ENCODE assay signal across 10 cellular contexts in the genomic region with DNA sequence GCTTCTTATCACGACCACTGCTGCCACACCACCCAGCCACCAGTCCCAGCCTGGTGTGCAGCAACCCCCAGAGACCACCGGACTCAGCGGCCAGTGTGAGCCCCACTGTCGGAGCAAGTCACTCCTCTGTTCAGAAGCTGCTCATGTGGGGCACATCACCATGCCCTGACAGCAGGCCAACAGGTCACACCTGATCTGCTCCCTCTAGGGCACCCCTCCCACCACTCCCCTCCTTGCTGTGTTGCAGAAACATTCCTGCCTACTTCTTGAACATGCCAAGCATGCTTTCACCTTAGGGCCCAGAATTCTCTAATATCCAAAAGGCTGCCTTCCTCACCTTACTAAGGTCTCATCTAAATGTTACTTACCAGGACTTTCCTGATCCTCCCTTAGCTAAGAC.
DNase-seq lines count a peak whose midpoint lies in the region; ATAC-seq and TF ChIP-seq lines count a peak whose summit lies in the region.
"Had no signal": no experiment of that assay in that cellular context is flagged by ENCODE, and none has a peak within 500 bp of the region (broad histone marks: within the 10 kb centered on the region; RNA-seq: fewer than 3 reads in every experiment).

No MANE protein-coding gene starts in this region.

- no peak overlapping the region for H3K4me3 Mint-ChIP-seq in chondrocyte (ENCODE audit: unreplicated experiment)
- H3K4me3 Mint-ChIP-seq in memory B cell = no peak overlapping the region
- H3K4me3 Mint-ChIP-seq in stimulated activated memory B cell treated with anti-CD40 and anti-IgM and Interleukin-4, amounts not matched to agents 10 μg/mL and 1 μg/mL and 100 μg/mL, for 72 hours = no peak overlapping the region
- H3K4me3 Mint-ChIP-seq: activated T-cell treated with anti-CD3 and anti-CD28 coated beads, Interleukin-2, amount 50 U/mL, for 4 hours had no signal

- DNase-seq in chondrocyte (ENCODE audit: low spot score) (no peak), memory B cell (ENCODE audit: low spot score in 2 of 2) (no peak), activated gamma-delta T cell (lab: John Stamatoyannopoulos, UW) (no peak), GM19240 (ENCODE audit: insufficient read length, low spot score) (no peak), NCI-H128 (lab: John Stamatoyannopoulos, UW; ENCODE audit: unreplicated experiment) (no peak)
- DNase-seq: activated T-cell treated with anti-CD3 and anti-CD28 coated beads, Interleukin-2, amount 50 U/mL, for 4 hours; NCI-H1092 treated with DMSO at 0.1 percent for 48 hours had no signal

- ATAC-seq in memory B cell (ENCODE audit: low read depth) (no peak), HG03439 (IDR thresholded peaks at IDR 0.05; ENCODE audit: unreplicated experiment) (no peak)
- no peak for ATAC-seq in stimulated activated memory B cell treated with anti-CD40 and anti-IgM and Interleukin-4, amounts not matched to agents 10 μg/mL and 1 μg/mL and 100 μg/mL, for 72 hours
- ATAC-seq: activated T-cell treated with anti-CD3 and anti-CD28 coated beads, Interleukin-2, amount 50 U/mL, for 4 hours had no signal

- H3K27me3 Mint-ChIP-seq in chondrocyte (ENCODE audit: low read depth) = no peaks in the 10 kb centered on the region
- no peaks in the 10 kb centered on the region for H3K27me3 Mint-ChIP-seq in memory B cell
- no peaks in the 10 kb centered on the region for H3K27me3 Mint-ChIP-seq in stimulated activated memory B cell treated with anti-CD40 and anti-IgM and Interleukin-4, amounts not matched to agents 10 μg/mL and 1 μg/mL and 100 μg/mL, for 72 hours

- H3K9me3 ChIP-seq in HUES48 (ENCODE audit: control insufficient read depth, insufficient read depth, low read length) = no peaks in the 10 kb centered on the region

- no peak for TF ChIP-seq CTCF in chondrocyte (IDR thresholded peaks at IDR 0.05)

- no peaks in the 10 kb centered on the region for H3K27me3 ChIP-seq in HUES48 (ENCODE audit: control insufficient read depth, insufficient read depth, low read length)

- no peak overlapping the region for H3K4me3 ChIP-seq in HUES48 (ENCODE audit: low read depth, low read length)

- no peak overlapping the region for H3K9ac ChIP-seq in HUES48 (ENCODE audit: low read depth, low read length)

- H3K4me1 ChIP-seq in HUES48 (ENCODE audit: control insufficient read depth, insufficient read depth, low read length) = peaks cover 73% of the 10 kb centered on the region

- H3K4me1 Mint-ChIP-seq in chondrocyte (ENCODE audit: low read depth) (peaks cover 61% of the 10 kb centered on the region), memory B cell (peaks cover 26% of the 10 kb centered on the region)
- H3K4me1 Mint-ChIP-seq in stimulated activated memory B cell treated with anti-CD40 and anti-IgM and Interleukin-4, amounts not matched to agents 10 μg/mL and 1 μg/mL and 100 μg/mL, for 72 hours = peaks cover 34% of the 10 kb centered on the region

- peaks cover 6% of the 10 kb centered on the region; the same call in 1 of the 2 replicates for H3K36me3 ChIP-seq in HUES48 (ENCODE audit: control insufficient read depth, insufficient read depth, low read length)

- peak overlapping the region; percentile 17 for H3K27ac ChIP-seq in HUES48 (ENCODE audit: low read depth, low read length)

- H3K27ac Mint-ChIP-seq in chondrocyte (ENCODE audit: unreplicated experiment) (peak overlapping the region; percentile 97), memory B cell (peak overlapping the region; percentile 91)
- H3K27ac Mint-ChIP-seq in stimulated activated memory B cell treated with anti-CD40 and anti-IgM and Interleukin-4, amounts not matched to agents 10 μg/mL and 1 μg/mL and 100 μg/mL, for 72 hours = peak overlapping the region; percentile 62

- H3K9me3 Mint-ChIP-seq in chondrocyte (ENCODE audit: low read depth) = no peaks in the 10 kb centered on the region
- no peaks in the 10 kb centered on the region for H3K9me3 Mint-ChIP-seq in memory B cell
- H3K9me3 Mint-ChIP-seq in stimulated activated memory B cell treated with anti-CD40 and anti-IgM and Interleukin-4, amounts not matched to agents 10 μg/mL and 1 μg/mL and 100 μg/mL, for 72 hours = no peaks in the 10 kb centered on the region
- H3K9me3 Mint-ChIP-seq: activated T-cell treated with anti-CD3 and anti-CD28 coated beads, Interleukin-2, amount 50 U/mL, for 4 hours had no signal

- H3K36me3 Mint-ChIP-seq in chondrocyte (ENCODE audit: low read depth) (peaks cover 2% of the 10 kb centered on the region), memory B cell (peaks cover 27% of the 10 kb centered on the region)
- peaks cover 28% of the 10 kb centered on the region for H3K36me3 Mint-ChIP-seq in stimulated activated memory B cell treated with anti-CD40 and anti-IgM and Interleukin-4, amounts not matched to agents 10 μg/mL and 1 μg/mL and 100 μg/mL, for 72 hours
